10 cellular contexts compared by ENCODE assay signal in genomic region chr17:82232322-82232785, GRCh38. TPM values are rescaled to one million over a fixed set of nuclear protein-coding genes. Genes with fewer than 3 reads are reported as not detected.
DNase-seq lines count a peak whose midpoint lies in the region; ATAC-seq and TF ChIP-seq lines count a peak whose summit lies in the region.
"Had no signal": no experiment of that assay in that cellular context is flagged by ENCODE, and none has a peak within 500 bp of the region (broad histone marks: within the 10 kb centered on the region; RNA-seq: fewer than 3 reads in every experiment).

No MANE protein-coding gene starts in this region.

- H4K8ac ChIP-seq in mesenchymal stem cell (ENCODE audit: low read length) = peak overlapping the region; percentile 59

- H3K4me1 ChIP-seq in mesenchymal stem cell (ENCODE audit: control insufficient read depth, insufficient read depth, low read depth, low read length) = peaks cover 83% of the 10 kb centered on the region
- peaks cover 57 to 92% (median 74%) of the 10 kb centered on the region in 4 donors for H3K4me1 ChIP-seq in upper lobe of left lung

- peak overlapping the region in 1 of 2 experiments; percentile 84 for H3K14ac ChIP-seq in mesenchymal stem cell (ENCODE audit: low read length in 2 of 2)

- H3K4me2 ChIP-seq in mesenchymal stem cell (ENCODE audit: low read length, poor library complexity, severe bottlenecking) = peak overlapping the region; percentile 95

- DNase-seq in activated effector memory CD4-positive, alpha-beta T cell treated with anti-CD3 and anti-CD28 coated beads, Interleukin-2, amount 50 U/mL, for 16 hours = peak; percentile 63
- DNase-seq in activated effector memory CD4-positive, alpha-beta T cell treated with Interleukin-2 at 50 U/mL for 16 hours = no peak
- peak; percentile 74 for DNase-seq in coronary artery (ENCODE audit: low spot score)
- DNase-seq in mesenchymal stem cell = no peak
- DNase-seq in upper lobe of left lung = peak in 1 of 2 donors; percentile 75
- no peak for DNase-seq in central memory CD4-positive, alpha-beta T cell
- DNase-seq in NCI-H774 (lab: John Stamatoyannopoulos, UW) = no peak
- DNase-seq: NK-92 treated with Interleukin-12 subunit alpha and Interleukin-12 subunit beta, amount 100 ng/mL, for 24 hours had no signal

- no peak overlapping the region for H2BK120ac ChIP-seq in mesenchymal stem cell (ENCODE audit: low read depth, low read length)

- H4K91ac ChIP-seq in mesenchymal stem cell (ENCODE audit: low read length) = no peak overlapping the region

- H3K23ac ChIP-seq in mesenchymal stem cell (ENCODE audit: low read length in 2 of 2) = peak overlapping the region in 1 of 2 experiments; percentile 79

- peaks cover 8% of the 10 kb centered on the region for H3K79me1 ChIP-seq in mesenchymal stem cell (replicated peaks; ENCODE audit: low read length, poor library complexity, severe bottlenecking)

- no peak overlapping the region for H2AFZ ChIP-seq in mesenchymal stem cell (ENCODE audit: low read depth, low read length)

- TF ChIP-seq POLR2A in upper lobe of left lung (IDR thresholded peaks at IDR 0.05) = no peak

- ATAC-seq in upper lobe of left lung (ENCODE audit: low FRiP score in 2 of 2) (no peak), GM18909 (IDR thresholded peaks at IDR 0.05; ENCODE audit: poor library complexity, unreplicated experiment) (no peak)

- H2BK15ac ChIP-seq in mesenchymal stem cell (ENCODE audit: low read depth, poor library complexity, severe bottlenecking) = no peak overlapping the region

- peak overlapping the region; percentile 85 for H3K9ac ChIP-seq in mesenchymal stem cell (ENCODE audit: low read length)

- WGBS in mesenchymal stem cell = 71% methylated on average over 19 of the region's 20 CpGs
- 61 to 76% methylated on average over 5 to 14 of the region's 20 CpGs for WGBS in upper lobe of left lung, 2 donors

- no peak for TF ChIP-seq EP300 in upper lobe of left lung (IDR thresholded peaks at IDR 0.05)

- H3K27me3 ChIP-seq in mesenchymal stem cell (ENCODE audit: control insufficient read depth in 1 of 2, insufficient read depth in 1 of 2, low read length in 2 of 2) = no peaks in the 10 kb centered on the region
- H3K27me3 ChIP-seq in upper lobe of left lung = no peaks in the 10 kb centered on the region
- H3K27me3 ChIP-seq: adrenal gland had no signal

- no peak overlapping the region for H2BK5ac ChIP-seq in mesenchymal stem cell (ENCODE audit: low read depth, low read length, poor library complexity, severe bottlenecking)

- peak overlapping the region; percentile 35 to 92 for H3K4ac ChIP-seq in mesenchymal stem cell (ENCODE audit: low read depth in 1 of 2, low read length in 2 of 2)

- peak overlapping the region; percentile 23 for H2AK5ac ChIP-seq in mesenchymal stem cell (ENCODE audit: low read length, severe bottlenecking)

- H3K4me3 ChIP-seq in coronary artery (peak overlapping the region; percentile 90), mesenchymal stem cell (ENCODE audit: insufficient read depth in 1 of 2, low read depth in 1 of 2, low read length in 2 of 2) (peak overlapping the region; percentile 37 to 84), upper lobe of left lung (peak overlapping the region in 3 of 4 donors; percentile 61 to 77 (median 67))

- no peaks in the 10 kb centered on the region for H3K9me3 ChIP-seq in mesenchymal stem cell (ENCODE audit: control insufficient read depth, low read length)
- no peaks in the 10 kb centered on the region for H3K9me3 ChIP-seq in upper lobe of left lung
- H3K9me3 ChIP-seq: adrenal gland had no signal

- peak overlapping the region in 1 of 2 experiments; percentile 23 for H2BK12ac ChIP-seq in mesenchymal stem cell (ENCODE audit: low read length in 2 of 2)

- peak overlapping the region; percentile 5 to 11 for H3K18ac ChIP-seq in mesenchymal stem cell (ENCODE audit: low read depth in 1 of 2, low read length in 2 of 2)

- peak overlapping the region in 1 of 2 donors; percentile 92 for H3K27ac ChIP-seq in coronary artery
- H3K27ac ChIP-seq in mesenchymal stem cell (ENCODE audit: low read length, poor library complexity, severe bottlenecking) = no peak overlapping the region
- H3K27ac ChIP-seq in upper lobe of left lung = peak overlapping the region; percentile 97 to 99 (median 98)

- TF ChIP-seq CTCF in coronary artery (IDR thresholded peaks at IDR 0.05) = no peak
- TF ChIP-seq CTCF in upper lobe of left lung (IDR thresholded peaks at IDR 0.05) = no peak

- peaks cover 4 to 34% of the 10 kb centered on the region in 2 experiments for H3K36me3 ChIP-seq in mesenchymal stem cell (ENCODE audit: control insufficient read depth in 1 of 2, insufficient read depth in 2 of 2, low read depth in 1 of 2, low read length in 2 of 2)
- peaks cover 0 to 13% (median 7%) of the 10 kb centered on the region in 4 donors for H3K36me3 ChIP-seq in upper lobe of left lung

RNA-seq across cellular contexts. Expression of gene SLC16A3, which starts 3.5 kb away (rescaled TPM):
- polyA plus RNA-seq in mesenchymal stem cell (2013, experiment 1 of 2) = 217 TPM
- polyA plus RNA-seq in mesenchymal stem cell (2013, experiment 2 of 2) = 200 TPM
- 100 to 1,000 TPM in 3 of 6 donors, 10 to 100 TPM in 3; 33.5 to 134 (median 102) TPM for total RNA-seq in upper lobe of left lung

RNA-seq across cellular contexts. Expression of gene CCDC57, which starts 19.7 kb away (rescaled TPM):
- 20.2 TPM for polyA plus RNA-seq in mesenchymal stem cell (2013, experiment 1 of 2)
- 19.0 TPM for polyA plus RNA-seq in mesenchymal stem cell (2013, experiment 2 of 2)
- 100 to 1,000 TPM in 2 of 6 donors, 10 to 100 TPM in 4; 52.9 to 204 (median 71.8) TPM for total RNA-seq in upper lobe of left lung

RNA-seq across cellular contexts. Expression of gene CSNK1D, which starts 41.1 kb away (rescaled TPM):
- 100 TPM for polyA plus RNA-seq in mesenchymal stem cell (2013, experiment 1 of 2)
- 98.8 TPM for polyA plus RNA-seq in mesenchymal stem cell (2013, experiment 2 of 2)
- total RNA-seq in upper lobe of left lung = 100 to 1,000 TPM in 4 of 6 donors, 10 to 100 TPM in 2; 80.6 to 228 (median 152) TPM

Comparison
In these comparisons a context has a peak if more than half of its experiments do, and no peak if none do; other contexts are left out.
1. DNase-seq: peak in activated effector memory CD4-positive, alpha-beta T cell treated with anti-CD3 and anti-CD28 coated beads, Interleukin-2, amount 50 U/mL, for 16 hours (single experiment) and coronary artery (single experiment); none in activated effector memory CD4-positive, alpha-beta T cell treated with Interleukin-2 at 50 U/mL for 16 hours (single experiment), mesenchymal stem cell (single experiment), central memory CD4-positive, alpha-beta T cell (single experiment) and NCI-H774 (single experiment).
2. Peak in every context shown above with its lines, with median percentiles within 50 percentile points of each other: H3K4me3 ChIP-seq.